Comparison of ENCODE assay signal across 1 cellular context in the genomic region with DNA sequence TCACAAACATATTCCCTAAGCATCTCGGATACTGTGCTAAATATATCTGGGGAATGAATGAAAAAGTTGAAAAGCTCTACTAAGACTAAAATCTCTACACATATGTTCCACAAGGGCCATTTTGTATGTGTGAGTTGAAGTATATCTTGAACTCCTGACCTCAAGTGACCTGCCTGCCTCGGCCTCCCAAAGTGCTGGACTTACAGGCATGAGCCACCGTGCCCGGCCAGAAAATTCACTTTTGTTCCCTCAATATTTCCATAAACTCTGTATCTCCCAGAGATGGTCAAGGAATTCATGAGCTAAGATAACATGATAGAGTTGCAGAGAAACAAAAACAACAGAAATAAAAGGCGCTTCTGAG.
TF ChIP-seq lines count a peak whose summit lies in the region.

No MANE protein-coding gene starts in this region.

TF ChIP-seq in endothelial cell of umbilical vein, 7 proteins besides CTCF, POLR2A, EP300 and RAD21:
- TF ChIP-seq POLR2AphosphoS5 (IDR thresholded peaks at IDR 0.05; ENCODE audit: insufficient read depth, low read depth, low read length): no peak
- TF ChIP-seq MYC (IDR thresholded peaks at IDR 0.05; ENCODE audit: low read depth, low read length): no peak
- no peak for TF ChIP-seq FOS (IDR thresholded peaks at IDR 0.05; ENCODE audit: borderline replicate concordance, insufficient read depth, low read length)
